ENCODE assay signal across 8 cellular contexts in genomic region chr6:110877569-110877968, GRCh38. TPM values are rescaled to one million over a fixed set of nuclear protein-coding genes. Genes with fewer than 3 reads are reported as not detected.
DNase-seq lines count a peak whose midpoint lies in the region; ATAC-seq and TF ChIP-seq lines count a peak whose summit lies in the region.

No MANE protein-coding gene starts in this region.

- H2BK20ac ChIP-seq in H9 (ENCODE audit: low read depth, low read length, poor library complexity, severe bottlenecking) = no peak overlapping the region

- CTCF ChIA-PET in WTC11 (lab: Charles Lee) = interaction anchor here (1.9 to 4.1 kb wide), 3 partner anchors 63 to 259 kb away, joined by 8 to 27 read pairs (median 24); partner anchors contain the start of gene CDK19

- H3K56ac ChIP-seq in H9 (ENCODE audit: insufficient read length, low read depth, low read length) = no peak overlapping the region

- H2BK120ac ChIP-seq in H9 (ENCODE audit: low read depth, low read length, poor library complexity, severe bottlenecking) = no peak overlapping the region

- H4K91ac ChIP-seq in H9 (ENCODE audit: insufficient read length, low read depth, low read length) = no peak overlapping the region

- H2AK5ac ChIP-seq in H9 (ENCODE audit: insufficient read length, low read length) = no peak overlapping the region

- H3K9ac ChIP-seq in H9 (ENCODE audit: extremely low read depth, insufficient read length, low read length) = peak overlapping the region; percentile 78
- peak overlapping the region; percentile 96 for H3K9ac ChIP-seq in skeletal muscle satellite cell (ENCODE audit: low read depth, low read length)

- no peak overlapping the region for H3K23ac ChIP-seq in H9 (ENCODE audit: insufficient read length, low read depth, low read length)

- H3K4me3 Mint-ChIP-seq in H9 = peak overlapping the region; percentile 89 to 97
- peak overlapping the region; percentile 84 for H3K4me3 Mint-ChIP-seq in WTC11

- H2BK15ac ChIP-seq in H9 (ENCODE audit: low read depth, low read length) = no peak overlapping the region

- H3K27ac ChIP-seq in H9 (ENCODE audit: insufficient read length, low read depth, low read length) = no peak overlapping the region

- no peaks in the 10 kb centered on the region for H3K9me3 ChIP-seq in H9 (ENCODE audit: control insufficient read depth, low read depth, low read length)
- no peaks in the 10 kb centered on the region for H3K9me3 ChIP-seq in skeletal muscle satellite cell (replicated peaks; ENCODE audit: low read length)

- H2BK5ac ChIP-seq in H9 (ENCODE audit: insufficient read length, low read length) = no peak overlapping the region

- peaks cover 6 to 21% (median 17%) of the 10 kb centered on the region in 3 experiments for H3K36me3 Mint-ChIP-seq in H9 (ENCODE audit: insufficient read depth in 1 of 3, low read depth in 3 of 3)
- H3K36me3 Mint-ChIP-seq in WTC11 = peaks cover 5% of the 10 kb centered on the region; the same call in 1 of the 2 replicates

- no peak overlapping the region for H3K14ac ChIP-seq in H9 (ENCODE audit: insufficient read depth, low read length)

- no peaks in the 10 kb centered on the region for H3K36me3 ChIP-seq in skeletal muscle satellite cell (ENCODE audit: insufficient read depth, low read length)

- H3K4ac ChIP-seq in H9 (ENCODE audit: low read depth, low read length) = no peak overlapping the region

- peak overlapping the region; percentile 75 to 91 for H3K4me3 ChIP-seq in foreskin fibroblast (ENCODE audit: low read depth in 1 of 2, low read length in 2 of 2)
- peak overlapping the region; percentile 73 for H3K4me3 ChIP-seq in skeletal muscle satellite cell (ENCODE audit: low read length)

- DNase-seq in H9 = no peak
- DNase-seq in WTC11 (ENCODE audit: low spot score) = no peak
- DNase-seq in foreskin fibroblast = no peak
- DNase-seq in GDM1 (lab: John Stamatoyannopoulos, UW) = no peak
- no peak for DNase-seq in hippocampal formation (lab: John Stamatoyannopoulos, UW)

- H2BK12ac ChIP-seq in H9 (ENCODE audit: insufficient read length, low read depth, low read length) = no peak overlapping the region

- TF ChIP-seq CTCF in H9 (conservative IDR thresholded peaks at IDR 0.05) (no peak), WTC11 (IDR thresholded peaks at IDR 0.05) (no peak), foreskin fibroblast (IDR thresholded peaks at IDR 0.05; ENCODE audit: low read depth, low read length) (no peak)

- H3K9me3 Mint-ChIP-seq in H9 = peaks cover 2 to 8% of the 10 kb centered on the region in 2 experiments; a peak in 4 of 5 replicates
- no peaks in the 10 kb centered on the region for H3K9me3 Mint-ChIP-seq in WTC11

- H3K27me3 Mint-ChIP-seq in H9 (ENCODE audit: low read depth) (peaks cover 3% of the 10 kb centered on the region; the same call in 1 of the 2 replicates), WTC11 (ENCODE audit: low read depth) (no peaks in the 10 kb centered on the region)

- H3T11ph ChIP-seq in H9 (ENCODE audit: low read length) = no peak overlapping the region

- H3K79me1 ChIP-seq in H9 (ENCODE audit: insufficient read depth, low read depth, low read length, poor library complexity, severe bottlenecking) = no peaks in the 10 kb centered on the region

- no peak overlapping the region for H4K8ac ChIP-seq in H9 (replicated peaks; ENCODE audit: insufficient read length, low read depth, low read length)

- H3K23me2 ChIP-seq in H9 (ENCODE audit: insufficient read length, low read depth, low read length, poor library complexity, severe bottlenecking) = peaks cover 4% of the 10 kb centered on the region

- H3K79me2 ChIP-seq in H9 (ENCODE audit: insufficient read depth, low read length) = peaks cover 79% of the 10 kb centered on the region

- H3K4me1 ChIP-seq in H9 (ENCODE audit: insufficient read depth, low read length) (no peaks in the 10 kb centered on the region; the same call in none of the 2 replicates), skeletal muscle satellite cell (ENCODE audit: control insufficient read depth, insufficient read depth, low read length) (peaks cover 41% of the 10 kb centered on the region)

- H3K27ac Mint-ChIP-seq in H9 (peak overlapping the region in 1 of 3 experiments; percentile 53; a peak in 2 of 7 replicates), WTC11 (peak overlapping the region; percentile 90; the same call in 1 of the 2 replicates)

- H4K5ac ChIP-seq in H9 (ENCODE audit: insufficient read length, low read depth, low read length) = no peak overlapping the region

- no peak overlapping the region for H3K18ac ChIP-seq in H9 (ENCODE audit: insufficient read length, low read depth, low read length)

- H4K20me1 ChIP-seq in H9 (ENCODE audit: control insufficient read depth, insufficient read depth, insufficient read length) = no peaks in the 10 kb centered on the region

- POLR2A ChIA-PET in WTC11 (lab: Charles Lee) = interaction anchor here (1.8 to 5.0 kb wide), 2 partner anchors 63 to 81 kb away, joined by 5 to 146 read pairs; partner anchors contain the start of genes CDK19 and GTF3C6

- H3K4me2 ChIP-seq in H9 (ENCODE audit: insufficient read depth, insufficient read length, low read length) (peak overlapping the region; percentile 92), skeletal muscle satellite cell (ENCODE audit: low read length) (peak overlapping the region; percentile 84)

- no peak for ATAC-seq in WTC11
- no peak for ATAC-seq in HG03520 (IDR thresholded peaks at IDR 0.05; ENCODE audit: unreplicated experiment)
- ATAC-seq in GM21447 (IDR thresholded peaks at IDR 0.05; ENCODE audit: unreplicated experiment) = no peak

- no peak overlapping the region for H2AFZ ChIP-seq in H9 (ENCODE audit: low read length)

- H3K27me3 ChIP-seq in H9 (ENCODE audit: insufficient read depth, low read length) (no peaks in the 10 kb centered on the region), skeletal muscle satellite cell (ENCODE audit: control insufficient read depth, insufficient read depth, low read length) (no peaks in the 10 kb centered on the region)

- H3K4me1 Mint-ChIP-seq in H9 (peaks cover 46 to 55% of the 10 kb centered on the region in 2 experiments), WTC11 (peaks cover 61% of the 10 kb centered on the region)

- no CpG with 5 or more reads among the region's 2 CpGs for WGBS in H9 (ENCODE audit: extremely low coverage, insufficient read length, low lambda C conversion rate)

TF ChIP-seq in WTC11, 78 proteins besides CTCF, POLR2A, EP300 and RAD21 (continues in another document):
- TF ChIP-seq, protein P1, sequence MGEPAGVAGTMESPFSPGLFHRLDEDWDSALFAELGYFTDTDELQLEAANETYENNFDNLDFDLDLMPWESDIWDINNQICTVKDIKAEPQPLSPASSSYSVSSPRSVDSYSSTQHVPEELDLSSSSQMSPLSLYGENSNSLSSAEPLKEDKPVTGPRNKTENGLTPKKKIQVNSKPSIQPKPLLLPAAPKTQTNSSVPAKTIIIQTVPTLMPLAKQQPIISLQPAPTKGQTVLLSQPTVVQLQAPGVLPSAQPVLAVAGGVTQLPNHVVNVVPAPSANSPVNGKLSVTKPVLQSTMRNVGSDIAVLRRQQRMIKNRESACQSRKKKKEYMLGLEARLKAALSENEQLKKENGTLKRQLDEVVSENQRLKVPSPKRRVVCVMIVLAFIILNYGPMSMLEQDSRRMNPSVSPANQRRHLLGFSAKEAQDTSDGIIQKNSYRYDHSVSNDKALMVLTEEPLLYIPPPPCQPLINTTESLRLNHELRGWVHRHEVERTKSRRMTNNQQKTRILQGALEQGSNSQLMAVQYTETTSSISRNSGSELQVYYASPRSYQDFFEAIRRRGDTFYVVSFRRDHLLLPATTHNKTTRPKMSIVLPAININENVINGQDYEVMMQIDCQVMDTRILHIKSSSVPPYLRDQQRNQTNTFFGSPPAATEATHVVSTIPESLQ (CRISPR knock-in tag; IDR thresholded peaks at IDR 0.05) = no peak
- TF ChIP-seq TEAD1 (CRISPR knock-in tag; IDR thresholded peaks at IDR 0.05) = no peak
- TF ChIP-seq, protein P2, sequence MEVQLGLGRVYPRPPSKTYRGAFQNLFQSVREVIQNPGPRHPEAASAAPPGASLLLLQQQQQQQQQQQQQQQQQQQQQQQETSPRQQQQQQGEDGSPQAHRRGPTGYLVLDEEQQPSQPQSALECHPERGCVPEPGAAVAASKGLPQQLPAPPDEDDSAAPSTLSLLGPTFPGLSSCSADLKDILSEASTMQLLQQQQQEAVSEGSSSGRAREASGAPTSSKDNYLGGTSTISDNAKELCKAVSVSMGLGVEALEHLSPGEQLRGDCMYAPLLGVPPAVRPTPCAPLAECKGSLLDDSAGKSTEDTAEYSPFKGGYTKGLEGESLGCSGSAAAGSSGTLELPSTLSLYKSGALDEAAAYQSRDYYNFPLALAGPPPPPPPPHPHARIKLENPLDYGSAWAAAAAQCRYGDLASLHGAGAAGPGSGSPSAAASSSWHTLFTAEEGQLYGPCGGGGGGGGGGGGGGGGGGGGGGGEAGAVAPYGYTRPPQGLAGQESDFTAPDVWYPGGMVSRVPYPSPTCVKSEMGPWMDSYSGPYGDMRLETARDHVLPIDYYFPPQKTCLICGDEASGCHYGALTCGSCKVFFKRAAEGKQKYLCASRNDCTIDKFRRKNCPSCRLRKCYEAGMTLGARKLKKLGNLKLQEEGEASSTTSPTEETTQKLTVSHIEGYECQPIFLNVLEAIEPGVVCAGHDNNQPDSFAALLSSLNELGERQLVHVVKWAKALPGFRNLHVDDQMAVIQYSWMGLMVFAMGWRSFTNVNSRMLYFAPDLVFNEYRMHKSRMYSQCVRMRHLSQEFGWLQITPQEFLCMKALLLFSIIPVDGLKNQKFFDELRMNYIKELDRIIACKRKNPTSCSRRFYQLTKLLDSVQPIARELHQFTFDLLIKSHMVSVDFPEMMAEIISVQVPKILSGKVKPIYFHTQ (CRISPR knock-in tag; IDR thresholded peaks at IDR 0.05) = no peak
- no peak for TF ChIP-seq MXD4 (CRISPR knock-in tag; IDR thresholded peaks at IDR 0.05; ENCODE audit: borderline replicate concordance)
- no peak for TF ChIP-seq NR2C2 (CRISPR knock-in tag; IDR thresholded peaks at IDR 0.05)
- TF ChIP-seq, protein P3, sequence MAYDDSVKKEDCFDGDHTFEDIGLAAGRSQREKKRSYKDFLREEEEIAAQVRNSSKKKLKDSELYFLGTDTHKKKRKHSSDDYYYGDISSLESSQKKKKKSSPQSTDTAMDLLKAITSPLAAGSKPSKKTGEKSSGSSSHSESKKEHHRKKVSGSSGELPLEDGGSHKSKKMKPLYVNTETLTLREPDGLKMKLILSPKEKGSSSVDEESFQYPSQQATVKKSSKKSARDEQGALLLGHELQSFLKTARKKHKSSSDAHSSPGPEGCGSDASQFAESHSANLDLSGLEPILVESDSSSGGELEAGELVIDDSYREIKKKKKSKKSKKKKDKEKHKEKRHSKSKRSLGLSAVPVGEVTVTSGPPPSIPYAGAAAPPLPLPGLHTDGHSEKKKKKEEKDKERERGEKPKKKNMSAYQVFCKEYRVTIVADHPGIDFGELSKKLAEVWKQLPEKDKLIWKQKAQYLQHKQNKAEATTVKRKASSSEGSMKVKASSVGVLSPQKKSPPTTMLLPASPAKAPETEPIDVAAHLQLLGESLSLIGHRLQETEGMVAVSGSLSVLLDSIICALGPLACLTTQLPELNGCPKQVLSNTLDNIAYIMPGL (CRISPR knock-in tag; IDR thresholded peaks at IDR 0.05) = no peak
- no peak for TF ChIP-seq IRF2 (CRISPR knock-in tag; IDR thresholded peaks at IDR 0.05; ENCODE audit: borderline replicate concordance, low read depth)

RNA-seq across cellular contexts. Expression of gene AMD1, which starts 3.0 kb away (rescaled TPM):
- total RNA-seq in H9 (2021) (162 and 166 TPM in 2 replicates), WTC11 (2021) (90.2 to 122 TPM (median 90.7 TPM) in 3 replicates)
- 77.8 and 86.7 TPM in 2 replicates for total RNA-seq in skeletal muscle satellite cell (2012; rRNA removed)
